16 cellular contexts compared by ENCODE assay signal in genomic region chr3:113423699-113424098, GRCh38. TPM values are rescaled to one million over a fixed set of nuclear protein-coding genes. Genes with fewer than 3 reads are reported as not detected.
DNase-seq lines count a peak whose midpoint lies in the region; ATAC-seq and TF ChIP-seq lines count a peak whose summit lies in the region.
"Had no signal": no experiment of that assay in that cellular context is flagged by ENCODE, and none has a peak within 500 bp of the region (broad histone marks: within the 10 kb centered on the region; RNA-seq: fewer than 3 reads in every experiment).

No MANE protein-coding gene starts in this region.

- H3K9ac ChIP-seq in SU-DHL-6 (ENCODE audit: low read length) (no peak overlapping the region), trophoblast cell (ENCODE audit: low read length) (no peak overlapping the region)
- H3K9ac ChIP-seq: parathyroid adenoma had no signal

- H3K4me3 ChIP-seq in GM12864 (ENCODE audit: low read depth, low read length): no peak overlapping the region
- H3K4me3 ChIP-seq in SU-DHL-6 (ENCODE audit: insufficient read depth, low read length, poor library complexity, severe bottlenecking): no peak overlapping the region
- H3K4me3 ChIP-seq in right cardiac atrium (ENCODE audit: low read length): no peak overlapping the region
- no peak overlapping the region for H3K4me3 ChIP-seq in trophoblast cell (ENCODE audit: low read depth, low read length)
- H3K4me3 ChIP-seq: cardiac muscle cell, mucosa of descending colon, testis had no signal

- TF ChIP-seq CTCF in GM12864 (IDR thresholded peaks at IDR 0.05; ENCODE audit: low read depth, low read length, missing control alignments): no peak
- no peak for TF ChIP-seq CTCF in SU-DHL-6 (IDR thresholded peaks at IDR 0.05; ENCODE audit: insufficient read depth, low read length, poor library complexity, severe bottlenecking)

- no peak overlapping the region for H4K8ac ChIP-seq in trophoblast cell (ENCODE audit: low read depth, low read length)

- H3K27ac ChIP-seq in SU-DHL-6 (ENCODE audit: low read depth, low read length) (peak overlapping the region; percentile 52; the same call in 1 of the 2 replicates), right cardiac atrium (ENCODE audit: low read length) (no peak overlapping the region), trophoblast cell (ENCODE audit: low read depth, low read length) (no peak overlapping the region)
- H3K27ac ChIP-seq: cardiac muscle cell, parathyroid adenoma, testis had no signal

- no peak overlapping the region for H3K14ac ChIP-seq in trophoblast cell (ENCODE audit: low read length)

- no peaks in the 10 kb centered on the region for H3F3A ChIP-seq in SU-DHL-6 (ENCODE audit: insufficient read depth)

- no peak overlapping the region for H3K18ac ChIP-seq in trophoblast cell (ENCODE audit: low read length)

- H3K9me3 ChIP-seq in SU-DHL-6 (ENCODE audit: insufficient read depth, low read length) (peaks cover 12% of the 10 kb centered on the region; the same call in 1 of the 2 replicates), right cardiac atrium (ENCODE audit: control insufficient read depth, low read length) (no peaks in the 10 kb centered on the region), trophoblast cell (ENCODE audit: insufficient read depth, low read depth, low read length) (no peaks in the 10 kb centered on the region)
- H3K9me3 ChIP-seq: mucosa of descending colon, testis had no signal

- H2AK5ac ChIP-seq in trophoblast cell (ENCODE audit: low read length): no peak overlapping the region

- H2BK5ac ChIP-seq in trophoblast cell (ENCODE audit: low read depth, low read length, poor library complexity): no peak overlapping the region

- H4K20me1 ChIP-seq in SU-DHL-6 (ENCODE audit: low read depth, low read length): no peaks in the 10 kb centered on the region

- peaks cover 17% of the 10 kb centered on the region for H3K36me3 ChIP-seq in SU-DHL-6 (ENCODE audit: low read length)
- peaks cover 0 to 2% of the 10 kb centered on the region in 2 experiments for H3K36me3 ChIP-seq in trophoblast cell (ENCODE audit: control insufficient read depth in 1 of 2, insufficient read depth in 2 of 2, low read length in 2 of 2)
- H3K36me3 ChIP-seq: cardiac muscle cell had no signal

- H3K79me1 ChIP-seq in trophoblast cell (ENCODE audit: low read length): no peaks in the 10 kb centered on the region

- H2AFZ ChIP-seq in SU-DHL-6 (ENCODE audit: low read depth, low read length, severe bottlenecking) (no peak overlapping the region), trophoblast cell (ENCODE audit: insufficient read depth, low read length, poor library complexity) (no peak overlapping the region)
- H2AFZ ChIP-seq: parathyroid adenoma had no signal

- no peaks in the 10 kb centered on the region for H3K9me2 ChIP-seq in SU-DHL-6 (replicated peaks; ENCODE audit: insufficient read depth, low read length)

- no peak overlapping the region for H4K91ac ChIP-seq in trophoblast cell (ENCODE audit: low read depth, low read length)

- H2BK12ac ChIP-seq in trophoblast cell (ENCODE audit: low read length): no peak overlapping the region

- no peak overlapping the region for H2BK120ac ChIP-seq in trophoblast cell (ENCODE audit: insufficient read depth, low read length, poor library complexity)

- DNase-seq in GM12864 (ENCODE audit: low read depth): peak; percentile 51
- DNase-seq in right cardiac atrium: no peak
- DNase-seq in trophoblast cell: no peak
- DNase-seq in NCI-H510A (lab: John Stamatoyannopoulos, UW): no peak
- DNase-seq in activated CD4-positive, CD25-positive, alpha-beta regulatory T cell (lab: John Stamatoyannopoulos, UW): no peak
- DNase-seq: effector memory CD8-positive, alpha-beta T cell; foreskin melanocyte; mucosa of descending colon; NCI-H2171 treated with DMSO at 0.1 percent for 48 hours; stimulated activated CD4-positive, alpha-beta T cell treated with anti-CD3 and anti-CD28 coated beads, Interleukin-12 subunit alpha, Interleukin-12 subunit beta, amount 100 ng/mL, for 4 hours; testis had no signal

- H3K79me2 ChIP-seq in SU-DHL-6 (ENCODE audit: insufficient read depth, low read length) (no peaks in the 10 kb centered on the region), trophoblast cell (ENCODE audit: control insufficient read depth, insufficient read depth, low read length, poor library complexity) (no peaks in the 10 kb centered on the region)
- H3K79me2 ChIP-seq: parathyroid adenoma had no signal

- peak; percentile 67 for ATAC-seq in GM19395 (IDR thresholded peaks at IDR 0.05; ENCODE audit: unreplicated experiment)
- ATAC-seq in HG03196 (IDR thresholded peaks at IDR 0.05; ENCODE audit: unreplicated experiment): peak; percentile 48
- no peak for ATAC-seq in right cardiac atrium
- ATAC-seq: effector memory CD8-positive, alpha-beta T cell; mucosa of descending colon had no signal

- H3K4me2 ChIP-seq in SU-DHL-6 (ENCODE audit: low read depth, low read length, poor library complexity, severe bottlenecking) (peak overlapping the region; percentile 18), trophoblast cell (ENCODE audit: low read length) (no peak overlapping the region)

- intact Hi-C loops in right cardiac atrium (cut with DNase I): no loop called here

- H3K4ac ChIP-seq in trophoblast cell (ENCODE audit: low read depth, low read length): no peak overlapping the region

- H3K27me3 ChIP-seq in SU-DHL-6 (ENCODE audit: low read length) (no peaks in the 10 kb centered on the region), right cardiac atrium (ENCODE audit: control insufficient read depth, insufficient read depth) (no peaks in the 10 kb centered on the region), trophoblast cell (ENCODE audit: insufficient read depth, low read length) (no peaks in the 10 kb centered on the region)
- H3K27me3 ChIP-seq: cardiac muscle cell, testis had no signal

- H3K4me1 ChIP-seq in right cardiac atrium (ENCODE audit: control insufficient read depth, insufficient read depth, low read length) (no peaks in the 10 kb centered on the region), trophoblast cell (ENCODE audit: control insufficient read depth in 1 of 2, insufficient read depth in 2 of 2, low read length in 2 of 2) (no peaks in the 10 kb centered on the region)
- H3K4me1 ChIP-seq: parathyroid adenoma, testis had no signal

- no peak overlapping the region for H4K12ac ChIP-seq in trophoblast cell (ENCODE audit: low read depth, low read length)

- WGBS in right cardiac atrium: 80% methylated on average over 4 of the region's 4 CpGs
- WGBS in trophoblast cell (ENCODE audit: extremely low coverage, insufficient coverage, insufficient read length): no CpG with 5 or more reads among the region's 4 CpGs

- H3K23ac ChIP-seq in trophoblast cell (ENCODE audit: low read length): no peak overlapping the region

RNA-seq across cellular contexts. Expression of gene CFAP44, which starts 17.6 kb away (rescaled TPM):
- 1 to 10 TPM; 3.3 to 4.8 (median 3.6) TPM for total RNA-seq in right cardiac atrium
- 2.1 TPM for polyA plus RNA-seq in right cardiac atrium
- polyA plus RNA-seq in trophoblast cell (2013): 1.6 and 1.9 TPM in 2 replicates

Comparison
In these comparisons a context has a peak if more than half of its experiments do, and no peak if none do; other contexts are left out.
1. ATAC-seq: peak in GM19395 (single experiment) and HG03196 (single experiment); none in right cardiac atrium (0 of 2).